In genomic region chr7:49112647-49113046, GRCh38 we compare ENCODE assay signal across 6 cellular contexts.
"Had no signal": no experiment of that assay in that cellular context is flagged by ENCODE, and none has a peak within 500 bp of the region (broad histone marks: within the 10 kb centered on the region; RNA-seq: fewer than 3 reads in every experiment).

No MANE protein-coding gene starts in this region.

- H3K9ac ChIP-seq: GM23248 had no signal

- ATAC-seq: K562 had no signal

- DNase-seq: GM23248, GOT3, H7, HCEC 1CT, IMR-90 had no signal

- H2AFZ ChIP-seq: GM23248 had no signal

- H3K27ac ChIP-seq: GM23248 had no signal

- H3K4me3 ChIP-seq: GM23248, K562 had no signal
